Comparison of ENCODE assay signal across 14 cellular contexts in the genomic region with DNA sequence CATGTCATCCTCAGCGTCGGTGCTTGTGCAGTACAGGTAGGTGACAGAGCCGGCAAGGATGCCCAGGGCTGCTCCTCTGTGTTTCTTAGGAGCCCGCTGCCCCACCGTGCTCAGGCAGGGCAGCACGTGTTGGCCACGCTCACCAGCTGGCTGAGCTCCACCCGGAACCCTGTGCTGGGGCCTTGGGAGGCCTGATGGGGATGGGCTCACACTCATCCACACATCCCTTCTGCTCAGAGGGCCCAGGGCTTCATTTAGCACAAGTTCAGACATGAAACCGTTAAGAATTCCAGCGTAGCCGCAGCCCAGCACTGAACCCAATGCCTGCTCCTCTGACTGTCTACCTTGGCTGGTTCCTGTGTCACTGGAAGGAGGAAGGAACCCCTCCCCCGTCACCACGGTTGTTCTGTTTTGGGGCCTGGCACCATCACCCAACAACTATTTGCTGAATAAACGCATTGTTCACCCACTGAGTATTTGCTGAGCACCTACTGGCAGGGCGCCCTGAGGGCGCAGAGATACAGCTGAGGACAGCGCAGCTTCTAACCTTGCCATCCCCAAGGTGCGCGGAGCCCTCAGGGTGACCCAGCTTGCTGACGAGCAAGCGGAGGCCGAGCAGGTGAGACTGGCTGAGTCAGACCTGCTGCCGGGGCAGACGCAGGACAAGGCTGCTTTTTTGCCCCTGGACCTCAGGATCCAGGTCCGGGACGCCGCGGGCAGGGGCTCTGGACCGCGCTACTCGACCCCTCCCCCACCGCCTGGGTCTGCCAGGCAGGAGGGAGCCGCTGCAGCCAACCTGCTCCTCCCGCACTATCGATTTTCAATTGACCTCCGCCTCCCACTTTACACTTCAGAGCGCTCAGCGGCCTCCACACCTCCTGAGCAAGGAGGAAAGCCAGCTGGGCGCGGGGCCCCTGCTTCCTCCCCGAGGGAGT. TPM values are rescaled to one million over a fixed set of nuclear protein-coding genes. Genes with fewer than 3 reads are reported as not detected.
DNase-seq lines count a peak whose midpoint lies in the region; TF ChIP-seq lines count a peak whose summit lies in the region.
"Had no signal": no experiment of that assay in that cellular context is flagged by ENCODE, and none has a peak within 500 bp of the region (broad histone marks: within the 10 kb centered on the region; RNA-seq: fewer than 3 reads in every experiment).

No MANE protein-coding gene starts in this region.

- H3K4me1 Mint-ChIP-seq in endodermal cell (peaks cover 24% of the 10 kb centered on the region), mesothelial cell of epicardium (peaks cover 14% of the 10 kb centered on the region)
- H3K4me1 Mint-ChIP-seq: CD4-positive, CD25-positive, alpha-beta regulatory T cell had no signal

- TF ChIP-seq CTCF in endodermal cell (conservative IDR thresholded peaks at IDR 0.05) (no peak), mesothelial cell of epicardium (IDR thresholded peaks at IDR 0.05; ENCODE audit: unreplicated experiment) (no peak)

- H3K4me3 ChIP-seq in endodermal cell (ENCODE audit: low read length) = peak overlapping the region; percentile 51
- H3K4me3 ChIP-seq: adrenal gland, heart left ventricle had no signal

- no peak overlapping the region for H3K27ac ChIP-seq in endodermal cell (ENCODE audit: low read depth, low read length)
- H3K27ac ChIP-seq: adrenal gland, heart left ventricle had no signal

- H3K9ac ChIP-seq in endodermal cell (ENCODE audit: extremely low read depth, low read length, poor library complexity, severe bottlenecking) = no peak overlapping the region

- WGBS in endodermal cell (ENCODE audit: insufficient coverage in 1 of 2, insufficient read length in 1 of 2), 2 experiments = 15 to 28% methylated on average over 17 to 41 of the region's 41 CpGs

- peak overlapping the region; percentile 38 for H3K4me3 Mint-ChIP-seq in endodermal cell
- H3K4me3 Mint-ChIP-seq in mesothelial cell of epicardium = peak overlapping the region; percentile 45
- H3K4me3 Mint-ChIP-seq: CD4-positive, CD25-positive, alpha-beta regulatory T cell; T-cell had no signal

- H3K36me3 Mint-ChIP-seq in endodermal cell (ENCODE audit: low read depth) (no peaks in the 10 kb centered on the region), mesothelial cell of epicardium (no peaks in the 10 kb centered on the region)
- H3K36me3 Mint-ChIP-seq: CD4-positive, CD25-positive, alpha-beta regulatory T cell; T-cell had no signal

- H3K9me3 ChIP-seq in endodermal cell (ENCODE audit: control insufficient read depth, low read length) = no peaks in the 10 kb centered on the region
- H3K9me3 ChIP-seq: adrenal gland had no signal

- H3K9me3 Mint-ChIP-seq in endodermal cell = peaks cover 12% of the 10 kb centered on the region
- no peaks in the 10 kb centered on the region for H3K9me3 Mint-ChIP-seq in mesothelial cell of epicardium

- DNase-seq in DMS53 (lab: John Stamatoyannopoulos, UW) (peak; percentile 92), NCI-H146 (lab: John Stamatoyannopoulos, UW) (peak; percentile 85), endodermal cell (peak; percentile 89), mesothelial cell of epicardium (ENCODE audit: low spot score in 2 of 2, unreplicated experiment in 2 of 2) (peak in 1 of 2 experiments; percentile 37), AML-193 (lab: John Stamatoyannopoulos, UW) (no peak), superior temporal gyrus (ENCODE audit: extremely low spot score) (no peak), NCI-H1105 treated with DMSO at 0.1 percent for 48 hours (lab: John Stamatoyannopoulos, UW) (no peak)
- no peak for DNase-seq in activated CD4-positive, CD25-positive, alpha-beta regulatory T cell (lab: John Stamatoyannopoulos, UW)
- DNase-seq: adrenal gland; CD4-positive, CD25-positive, alpha-beta regulatory T cell; effector CD4-positive, alpha-beta T cell; heart left ventricle; NCI-H748 treated with DMSO at 0.1 percent for 48 hours; T-cell had no signal

- peaks cover 5% of the 10 kb centered on the region for H3K4me1 ChIP-seq in endodermal cell (ENCODE audit: control insufficient read depth, insufficient read depth, low read length)
- H3K4me1 ChIP-seq: adrenal gland had no signal

- peaks cover 49% of the 10 kb centered on the region for H3K27me3 Mint-ChIP-seq in endodermal cell (ENCODE audit: insufficient read depth)
- H3K27me3 Mint-ChIP-seq in mesothelial cell of epicardium (ENCODE audit: low read depth) = peaks cover 62% of the 10 kb centered on the region
- H3K27me3 Mint-ChIP-seq: CD4-positive, CD25-positive, alpha-beta regulatory T cell had no signal

- H3K27ac Mint-ChIP-seq in endodermal cell (no peak overlapping the region), mesothelial cell of epicardium (no peak overlapping the region)
- H3K27ac Mint-ChIP-seq: CD4-positive, CD25-positive, alpha-beta regulatory T cell; T-cell had no signal

- no peaks in the 10 kb centered on the region for H3K36me3 ChIP-seq in endodermal cell (ENCODE audit: control insufficient read depth, insufficient read depth, low read length)
- H3K36me3 ChIP-seq: adrenal gland, heart left ventricle had no signal

- H3K27me3 ChIP-seq in endodermal cell (ENCODE audit: control insufficient read depth, insufficient read depth, low read length, poor library complexity, severe bottlenecking) = peaks cover 14% of the 10 kb centered on the region
- H3K27me3 ChIP-seq: adrenal gland had no signal

RNA-seq across cellular contexts. Expression of a gene that starts 50.6 kb away (rescaled TPM):
- total RNA-seq in endodermal cell (1 to 10 TPM; 1.2 to 3.5 TPM), mesothelial cell of epicardium (0.88 to 2.2 TPM (median 2.1 TPM) in 3 replicates)
- polyA plus RNA-seq in endodermal cell (2013, experiment 1 of 2) = 2.6 TPM
- 2.3 TPM for polyA plus RNA-seq in endodermal cell (2013, experiment 2 of 2)
- polyA plus RNA-seq: CD4-positive, CD25-positive, alpha-beta regulatory T cell had no signal

Comparison
In these comparisons a context has a peak if more than half of its experiments do, and no peak if none do; other contexts are left out.
1. DNase-seq: peak in DMS53 (single experiment), NCI-H146 (single experiment) and endodermal cell (single experiment); none in AML-193 (0 of 2), superior temporal gyrus (single experiment), activated CD4-positive, CD25-positive, alpha-beta regulatory T cell (0 of 4) and NCI-H1105 treated with DMSO at 0.1 percent for 48 hours (single experiment).